Comparison of ENCODE assay signal across 16 cellular contexts in genomic region chr11:30935861-30936260, GRCh38.
"Had no signal": no experiment of that assay in that cellular context is flagged by ENCODE, and none has a peak within 500 bp of the region (broad histone marks: within the 10 kb centered on the region; RNA-seq: fewer than 3 reads in every experiment).

No MANE protein-coding gene starts in this region.

- H3K9me3 ChIP-seq: prostate gland, upper lobe of right lung had no signal

- DNase-seq: activated CD4-positive, alpha-beta T cell treated with anti-CD3 and anti-CD28 coated beads, Interleukin-2, amount 50 U/mL, for 4 hours; activated CD4-positive, CD25-positive, alpha-beta regulatory T cell treated with anti-CD3 and anti-CD28 coated beads, Interleukin-2, amount 50 U/mL, for 72 hours; activated naive CD4-positive, alpha-beta T cell; activated T-cell treated with anti-CD3 and anti-CD28 coated beads for 4 hours; aorta; dorsolateral prefrontal cortex; endodermal cell; hippocampal formation; nucleus accumbens; stimulated activated CD4-positive, alpha-beta T cell treated with anti-CD3 and anti-CD28 coated beads, Interleukin-1b, Interleukin-23, amount 100 ng/mL, for 48 hours; stomach; T-cell; T-helper 9 cell; upper lobe of right lung had no signal

- H3K4me1 ChIP-seq: prostate gland, stomach, upper lobe of right lung had no signal

- H3K27me3 ChIP-seq: stomach, upper lobe of right lung had no signal

- H3K27ac ChIP-seq: dorsolateral prefrontal cortex, prostate gland, stomach, thoracic aorta, upper lobe of right lung had no signal

- H3K36me3 ChIP-seq: prostate gland, stomach, thoracic aorta, upper lobe of right lung had no signal

- H3K4me3 ChIP-seq: dorsolateral prefrontal cortex, prostate gland, stomach, thoracic aorta, upper lobe of right lung had no signal
